In the genomic region with DNA sequence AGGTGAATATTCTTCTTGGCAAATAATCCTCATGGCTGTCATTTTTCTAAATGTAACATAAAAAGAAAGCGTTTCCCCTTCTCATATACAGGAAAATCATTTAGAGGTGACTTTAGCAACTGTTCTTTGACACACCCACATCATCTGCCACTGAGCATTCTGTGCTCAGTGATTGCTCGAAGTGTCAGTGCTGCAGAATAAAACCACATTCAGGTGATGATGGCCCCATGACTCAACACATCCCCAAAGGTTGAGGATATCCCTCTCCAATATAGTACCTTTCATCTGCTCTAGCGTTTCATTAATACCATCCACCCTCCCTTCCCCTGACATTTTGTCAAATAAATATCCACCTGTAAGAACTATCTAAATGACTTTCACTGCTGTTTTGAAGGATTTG, we compare ENCODE assay signal across 13 cellular contexts. TPM values are rescaled to one million over a fixed set of nuclear protein-coding genes. Genes with fewer than 3 reads are reported as not detected.
DNase-seq lines count a peak whose midpoint lies in the region; ATAC-seq and TF ChIP-seq lines count a peak whose summit lies in the region.
"Had no signal": no experiment of that assay in that cellular context is flagged by ENCODE, and none has a peak within 500 bp of the region (broad histone marks: within the 10 kb centered on the region; RNA-seq: fewer than 3 reads in every experiment).

No MANE protein-coding gene starts in this region.

- peaks cover 19% of the 10 kb centered on the region for H3K9me3 Mint-ChIP-seq in activated CD4-positive, alpha-beta T cell treated with anti-CD3 and anti-CD28 coated beads, Interleukin-2, amount 10 ng/mL, durations not matched to agents 24 days and 14 days
- H3K9me3 Mint-ChIP-seq in Calu3 (ENCODE audit: low read depth, unreplicated experiment): peaks cover 5% of the 10 kb centered on the region
- H3K9me3 Mint-ChIP-seq: HFFc6 had no signal

- H3K27ac Mint-ChIP-seq in activated CD4-positive, alpha-beta T cell treated with anti-CD3 and anti-CD28 coated beads, Interleukin-2, amount 10 ng/mL, durations not matched to agents 24 days and 14 days: no peak overlapping the region
- no peak overlapping the region for H3K27ac Mint-ChIP-seq in Calu3 (ENCODE audit: unreplicated experiment)
- H3K27ac Mint-ChIP-seq: CD4-positive, alpha-beta memory T cell; HFFc6 had no signal

- no peak for TF ChIP-seq CTCF in Calu3 (IDR thresholded peaks at IDR 0.05; ENCODE audit: unreplicated experiment)

- CTCF ChIA-PET in Calu3 (lab: Charles Lee): no interaction called here

- H3K4me1 Mint-ChIP-seq in activated CD4-positive, alpha-beta T cell treated with anti-CD3 and anti-CD28 coated beads, Interleukin-2, amount 10 ng/mL, durations not matched to agents 24 days and 14 days: no peaks in the 10 kb centered on the region
- H3K4me1 Mint-ChIP-seq in Calu3 (ENCODE audit: low read depth, unreplicated experiment): no peaks in the 10 kb centered on the region
- H3K4me1 Mint-ChIP-seq: CD4-positive, alpha-beta memory T cell had no signal

- BruUV-seq in Calu3 (replicated peaks; lab: Mats Ljungman, UMichigan): no TSS peak

- intact Hi-C loops in activated CD4-positive, alpha-beta T cell treated with anti-CD3 and anti-CD28 coated beads, Interleukin-2, amount 10 ng/mL, durations not matched to agents 24 days and 14 days (cut with micrococcal nuclease): no loop called here
- intact Hi-C loops in left colon (cut with DNase I, micrococcal nuclease) (no loop called here), Calu3 (cut with micrococcal nuclease; ENCODE audit: unreplicated experiment) (no loop called here)

- H3K36me3 Mint-ChIP-seq in activated CD4-positive, alpha-beta T cell treated with anti-CD3 and anti-CD28 coated beads, Interleukin-2, amount 10 ng/mL, durations not matched to agents 24 days and 14 days (ENCODE audit: low read depth): no peaks in the 10 kb centered on the region
- no peaks in the 10 kb centered on the region for H3K36me3 Mint-ChIP-seq in Calu3 (ENCODE audit: insufficient read depth, unreplicated experiment)
- H3K36me3 Mint-ChIP-seq: CD4-positive, alpha-beta memory T cell had no signal

- peak; percentile 38 for DNase-seq in activated CD4-positive, alpha-beta T cell treated with anti-CD3 and anti-CD28 coated beads, Interleukin-2, amount 10 ng/mL, durations not matched to agents 24 days and 14 days
- no peak for DNase-seq in activated CD4-positive, alpha-beta T cell treated with anti-CD3 and anti-CD28 coated beads for 4 hours
- DNase-seq in SW480 (ENCODE audit: low spot score) (peak; percentile 17), left colon (no peak), Calu3 (no peak)
- DNase-seq: C1 segment of cervical spinal cord; CD4-positive, alpha-beta memory T cell; COR-L47; DMS153; DND-41; GOT3; HFFc6 had no signal

- ATAC-seq in left colon (peak; percentile 42), HG03520 (IDR thresholded peaks at IDR 0.05; ENCODE audit: unreplicated experiment) (no peak)

- no peaks in the 10 kb centered on the region for H3K27me3 Mint-ChIP-seq in activated CD4-positive, alpha-beta T cell treated with anti-CD3 and anti-CD28 coated beads, Interleukin-2, amount 10 ng/mL, durations not matched to agents 24 days and 14 days
- H3K27me3 Mint-ChIP-seq in Calu3 (ENCODE audit: unreplicated experiment): no peaks in the 10 kb centered on the region

- no peak overlapping the region for H3K4me3 Mint-ChIP-seq in activated CD4-positive, alpha-beta T cell treated with anti-CD3 and anti-CD28 coated beads, Interleukin-2, amount 10 ng/mL, durations not matched to agents 24 days and 14 days
- H3K4me3 Mint-ChIP-seq in Calu3 (ENCODE audit: low read depth, unreplicated experiment): no peak overlapping the region
- H3K4me3 Mint-ChIP-seq: CD4-positive, alpha-beta memory T cell; HFFc6 had no signal

RNA-seq across cellular contexts. Expression of gene CPSF6, which starts 28.7 kb away (rescaled TPM):
- 114 and 121 TPM in 2 replicates for total RNA-seq in activated CD4-positive, alpha-beta T cell treated with anti-CD3 and anti-CD28 coated beads, Interleukin-2, amount 10 ng/mL, durations not matched to agents 24 days and 14 days
- total RNA-seq in left colon (10 to 100 TPM; 44.9 to 51.5 TPM), Calu3 (2022) (114 and 136 TPM in 2 replicates)

Comparison
In these comparisons a context has a peak if more than half of its experiments do, and no peak if none do; other contexts are left out.
1. DNase-seq: peak in activated CD4-positive, alpha-beta T cell treated with anti-CD3 and anti-CD28 coated beads, Interleukin-2, amount 10 ng/mL, durations not matched to agents 24 days and 14 days (single experiment) and SW480 (single experiment); none in activated CD4-positive, alpha-beta T cell treated with anti-CD3 and anti-CD28 coated beads for 4 hours (0 of 2), left colon (0 of 2) and Calu3 (single experiment).